8 cellular contexts compared by ENCODE assay signal in genomic region chr6:30716879-30717128, GRCh38. TPM values are rescaled to one million over a fixed set of nuclear protein-coding genes. Genes with fewer than 3 reads are reported as not detected.
DNase-seq lines count a peak whose midpoint lies in the region; ATAC-seq and TF ChIP-seq lines count a peak whose summit lies in the region.

No MANE protein-coding gene starts in this region.

- peak overlapping the region; percentile 100 for H3K27ac Mint-ChIP-seq in HFFc6
- peak overlapping the region; percentile 98 for H3K27ac Mint-ChIP-seq in activated T-helper 2 cell treated with anti-CD3 and anti-CD28 coated beads, Interferon-gamma antibody, Interleukin-2, Interleukin-4, amounts not matched to agents 10 μg/mL and 5 μg/mL and 100 μg/mL, durations not matched to agents 14 hours and 24 hours and 36 hours
- peak overlapping the region; percentile 99 for H3K27ac Mint-ChIP-seq in stimulated activated naive B cell treated with anti-CD40 and anti-IgM and Interleukin-4, amounts not matched to agents 10 μg/mL and 1 μg/mL and 100 μg/mL, for 72 hours

- peak overlapping the region; percentile 73 for H3K9ac ChIP-seq in iPS-18a (ENCODE audit: low read length)

- peaks cover 2% of the 10 kb centered on the region for H3K27me3 Mint-ChIP-seq in HFFc6 (ENCODE audit: insufficient read depth)
- H3K27me3 Mint-ChIP-seq in activated T-helper 2 cell treated with anti-CD3 and anti-CD28 coated beads, Interferon-gamma antibody, Interleukin-2, Interleukin-4, amounts not matched to agents 10 μg/mL and 5 μg/mL and 100 μg/mL, durations not matched to agents 14 hours and 24 hours and 36 hours (ENCODE audit: low read depth) = no peaks in the 10 kb centered on the region
- no peaks in the 10 kb centered on the region for H3K27me3 Mint-ChIP-seq in stimulated activated naive B cell treated with anti-CD40 and anti-IgM and Interleukin-4, amounts not matched to agents 10 μg/mL and 1 μg/mL and 100 μg/mL, for 72 hours

- H3K4me3 ChIP-seq in iPS-18a (ENCODE audit: low read length) = peak overlapping the region; percentile 79

- no peaks in the 10 kb centered on the region for H3K9me3 ChIP-seq in iPS-18a (ENCODE audit: control insufficient read depth, low read depth, low read length)

- no peak for TF ChIP-seq CTCF in HFFc6 (IDR thresholded peaks at IDR 0.05)

- H3K27ac ChIP-seq in iPS-18a (ENCODE audit: low read length) = peak overlapping the region; percentile 63

- H3K36me3 Mint-ChIP-seq in HFFc6 (ENCODE audit: low read depth) = peaks cover 62% of the 10 kb centered on the region
- peaks cover 68% of the 10 kb centered on the region for H3K36me3 Mint-ChIP-seq in activated T-helper 2 cell treated with anti-CD3 and anti-CD28 coated beads, Interferon-gamma antibody, Interleukin-2, Interleukin-4, amounts not matched to agents 10 μg/mL and 5 μg/mL and 100 μg/mL, durations not matched to agents 14 hours and 24 hours and 36 hours (ENCODE audit: low read depth)
- peaks cover 45 to 66% of the 10 kb centered on the region in 2 donors for H3K36me3 Mint-ChIP-seq in stimulated activated naive B cell treated with anti-CD40 and anti-IgM and Interleukin-4, amounts not matched to agents 10 μg/mL and 1 μg/mL and 100 μg/mL, for 72 hours

- no peaks in the 10 kb centered on the region for H3K27me3 ChIP-seq in iPS-18a (ENCODE audit: control insufficient read depth, insufficient read depth, low read length)

- H3K9me3 Mint-ChIP-seq in HFFc6 = no peaks in the 10 kb centered on the region
- no peaks in the 10 kb centered on the region for H3K9me3 Mint-ChIP-seq in activated T-helper 2 cell treated with anti-CD3 and anti-CD28 coated beads, Interferon-gamma antibody, Interleukin-2, Interleukin-4, amounts not matched to agents 10 μg/mL and 5 μg/mL and 100 μg/mL, durations not matched to agents 14 hours and 24 hours and 36 hours
- peaks cover 0 to 2% of the 10 kb centered on the region in 2 donors for H3K9me3 Mint-ChIP-seq in stimulated activated naive B cell treated with anti-CD40 and anti-IgM and Interleukin-4, amounts not matched to agents 10 μg/mL and 1 μg/mL and 100 μg/mL, for 72 hours

- H3K36me3 ChIP-seq in iPS-18a (ENCODE audit: control insufficient read depth, low read depth, low read length) = peaks cover 31% of the 10 kb centered on the region

- peaks cover 36% of the 10 kb centered on the region for H3K4me1 Mint-ChIP-seq in HFFc6 (ENCODE audit: low read depth)
- peaks cover 48% of the 10 kb centered on the region for H3K4me1 Mint-ChIP-seq in activated T-helper 2 cell treated with anti-CD3 and anti-CD28 coated beads, Interferon-gamma antibody, Interleukin-2, Interleukin-4, amounts not matched to agents 10 μg/mL and 5 μg/mL and 100 μg/mL, durations not matched to agents 14 hours and 24 hours and 36 hours (ENCODE audit: low read depth)
- H3K4me1 Mint-ChIP-seq in stimulated activated naive B cell treated with anti-CD40 and anti-IgM and Interleukin-4, amounts not matched to agents 10 μg/mL and 1 μg/mL and 100 μg/mL, for 72 hours = peaks cover 27 to 51% of the 10 kb centered on the region in 2 donors

- peaks cover 11% of the 10 kb centered on the region for H3K4me1 ChIP-seq in iPS-18a (ENCODE audit: control insufficient read depth, low read depth, low read length)

- ATAC-seq in stimulated activated naive B cell treated with anti-CD40 and anti-IgM and Interleukin-4, amounts not matched to agents 10 μg/mL and 1 μg/mL and 100 μg/mL, for 72 hours (replicated peaks) = no peak
- ATAC-seq in GM21515 (IDR thresholded peaks at IDR 0.05; ENCODE audit: unreplicated experiment) = no peak

- DNase-seq in HFFc6 (no peak), posterior cingulate gyrus (no peak), DMS114 treated with DMSO at 0.1 percent for 48 hours (lab: John Stamatoyannopoulos, UW; ENCODE audit: unreplicated experiment) (no peak)
- DNase-seq in activated T-helper 2 cell treated with anti-CD3 and anti-CD28 coated beads, Interferon-gamma antibody, Interleukin-2, Interleukin-4, amounts not matched to agents 10 μg/mL and 5 μg/mL and 100 μg/mL, durations not matched to agents 14 hours and 24 hours and 36 hours (ENCODE audit: low spot score) = no peak
- no peak for DNase-seq in stimulated activated naive B cell treated with anti-CD40 and anti-IgM and Interleukin-4, amounts not matched to agents 10 μg/mL and 1 μg/mL and 100 μg/mL, for 72 hours
- DNase-seq in activated CD4-positive, alpha-beta T cell treated with anti-CD3 and anti-CD28 coated beads for 4 hours = no peak

- H3K4me3 Mint-ChIP-seq in HFFc6 = peak overlapping the region; percentile 99
- H3K4me3 Mint-ChIP-seq in activated T-helper 2 cell treated with anti-CD3 and anti-CD28 coated beads, Interferon-gamma antibody, Interleukin-2, Interleukin-4, amounts not matched to agents 10 μg/mL and 5 μg/mL and 100 μg/mL, durations not matched to agents 14 hours and 24 hours and 36 hours (ENCODE audit: low read depth) = peak overlapping the region; percentile 95
- H3K4me3 Mint-ChIP-seq in stimulated activated naive B cell treated with anti-CD40 and anti-IgM and Interleukin-4, amounts not matched to agents 10 μg/mL and 1 μg/mL and 100 μg/mL, for 72 hours = peak overlapping the region; percentile 86 to 98

- intact Hi-C loops in activated T-helper 2 cell treated with anti-CD3 and anti-CD28 coated beads, Interferon-gamma antibody, Interleukin-2, Interleukin-4, amounts not matched to agents 10 μg/mL and 5 μg/mL and 100 μg/mL, durations not matched to agents 14 hours and 24 hours and 36 hours (cut with micrococcal nuclease) = loop anchor here (1.0 to 5.0 kb wide), 5 partner anchors 30 to 145 kb away; partner anchors contain the start of genes ABCF1, C6orf136, MRPS18B and PPP1R10
- intact Hi-C loops in posterior cingulate gyrus (cut with DNase I) = loop anchor here (2.0 kb wide), 1 partner anchor 70 kb away; the partner anchor contains the start of gene C6orf136

RNA-seq across cellular contexts. Expression of gene MDC1, which starts 0.3 kb away (rescaled TPM):
- total RNA-seq in HFFc6 (2021; fragmentation: NEBNext Ultra II Directional; extraction: Animal tissue kit (Norgen Biotek cat#: 25700)) = 10 to 100 TPM; 18.4 to 31.9 (median 28.1) TPM
- total RNA-seq in activated T-helper 2 cell treated with anti-CD3 and anti-CD28 coated beads, Interferon-gamma antibody, Interleukin-2, Interleukin-4, amounts not matched to agents 10 μg/mL and 5 μg/mL and 100 μg/mL, durations not matched to agents 14 hours and 24 hours and 36 hours = 88.3 and 96.6 TPM in 2 replicates

RNA-seq across cellular contexts. Expression of gene TUBB, which starts 3.3 kb away (rescaled TPM):
- 1,000 to 10,000 TPM; 1,052 to 1,712 (median 1,589) TPM for total RNA-seq in HFFc6 (2021; fragmentation: NEBNext Ultra II Directional; extraction: Animal tissue kit (Norgen Biotek cat#: 25700))
- total RNA-seq in activated T-helper 2 cell treated with anti-CD3 and anti-CD28 coated beads, Interferon-gamma antibody, Interleukin-2, Interleukin-4, amounts not matched to agents 10 μg/mL and 5 μg/mL and 100 μg/mL, durations not matched to agents 14 hours and 24 hours and 36 hours = 1,115 and 1,128 TPM in 2 replicates

RNA-seq across cellular contexts. Expression of gene FLOT1, which starts 25.7 kb away (rescaled TPM):
- total RNA-seq in HFFc6 (2021; fragmentation: NEBNext Ultra II Directional; extraction: Animal tissue kit (Norgen Biotek cat#: 25700)) = 100 to 1,000 TPM; 218 to 286 (median 236) TPM
- 201 and 214 TPM in 2 replicates for total RNA-seq in activated T-helper 2 cell treated with anti-CD3 and anti-CD28 coated beads, Interferon-gamma antibody, Interleukin-2, Interleukin-4, amounts not matched to agents 10 μg/mL and 5 μg/mL and 100 μg/mL, durations not matched to agents 14 hours and 24 hours and 36 hours

RNA-seq across cellular contexts. Expression of gene NRM, which starts 26.0 kb away (rescaled TPM):
- total RNA-seq in HFFc6 (2021; fragmentation: NEBNext Ultra II Directional; extraction: Animal tissue kit (Norgen Biotek cat#: 25700)) = 10 to 100 TPM; 16.3 to 35.1 (median 31.1) TPM
- total RNA-seq in activated T-helper 2 cell treated with anti-CD3 and anti-CD28 coated beads, Interferon-gamma antibody, Interleukin-2, Interleukin-4, amounts not matched to agents 10 μg/mL and 5 μg/mL and 100 μg/mL, durations not matched to agents 14 hours and 24 hours and 36 hours = 23.1 and 24.2 TPM in 2 replicates

RNA-seq across cellular contexts. Expression of gene IER3, which starts 27.5 kb away (rescaled TPM):
- 10 to 100 TPM; 38.1 to 62.4 (median 60.2) TPM for total RNA-seq in HFFc6 (2021; fragmentation: NEBNext Ultra II Directional; extraction: Animal tissue kit (Norgen Biotek cat#: 25700))
- total RNA-seq in activated T-helper 2 cell treated with anti-CD3 and anti-CD28 coated beads, Interferon-gamma antibody, Interleukin-2, Interleukin-4, amounts not matched to agents 10 μg/mL and 5 μg/mL and 100 μg/mL, durations not matched to agents 14 hours and 24 hours and 36 hours = 185 and 190 TPM in 2 replicates
